ENCODE assay signal across 18 cellular contexts in the genomic region with DNA sequence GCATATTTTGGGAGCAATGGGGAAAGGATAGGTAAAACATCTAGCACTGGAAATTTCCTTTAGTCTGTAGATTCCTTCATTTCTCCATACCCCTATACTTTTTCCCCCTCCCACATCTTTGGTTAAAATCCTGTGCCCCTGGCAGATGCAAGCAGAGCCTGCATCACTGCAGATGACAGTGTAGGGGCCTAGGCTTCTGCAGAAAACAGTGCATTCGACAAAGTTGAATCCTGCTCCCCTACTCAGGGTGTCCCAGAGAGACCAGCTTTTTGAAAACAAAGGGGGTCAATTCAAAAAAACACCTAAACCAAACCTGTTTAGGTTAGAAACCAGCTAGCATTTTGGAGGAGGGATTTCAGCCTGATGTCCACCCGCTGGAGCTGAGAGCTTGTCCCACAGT. TPM values are rescaled to one million over a fixed set of nuclear protein-coding genes. Genes with fewer than 3 reads are reported as not detected.
A peak's percentile ranks its signal among the peaks of the same experiment; 100 is the strongest.
DNase-seq lines count a peak whose midpoint lies in the region; ATAC-seq and TF ChIP-seq lines count a peak whose summit lies in the region.
"Had no signal": no experiment of that assay in that cellular context is flagged by ENCODE, and none has a peak within 500 bp of the region (broad histone marks: within the 10 kb centered on the region; RNA-seq: fewer than 3 reads in every experiment).

No MANE protein-coding gene starts in this region.

- H3K9me3 ChIP-seq in gastroesophageal sphincter: no peaks in the 10 kb centered on the region
- no peaks in the 10 kb centered on the region for H3K9me3 ChIP-seq in stomach
- H3K9me3 ChIP-seq: body of pancreas, spleen had no signal

- TF ChIP-seq CTCF in AG10803 (conservative IDR thresholded peaks at IDR 0.05; ENCODE audit: low read length): no peak
- TF ChIP-seq CTCF in gastroesophageal sphincter (IDR thresholded peaks at IDR 0.05): no peak
- TF ChIP-seq CTCF in stomach (IDR thresholded peaks at IDR 0.05): no peak
- no peak for TF ChIP-seq CTCF in coronary artery (IDR thresholded peaks at IDR 0.05)

- H3K4me3 ChIP-seq in AG10803 (ENCODE audit: low read length) (0 out of 2 replicates have a peak overlapping the region, but pooled peaks have one; percentile 1), gastroesophageal sphincter (peak overlapping the region; percentile 38 to 45), stomach (no peak overlapping the region), coronary artery (no peak overlapping the region)
- H3K4me3 ChIP-seq: body of pancreas, spleen had no signal

- peak overlapping the region; percentile 91 for H3K27ac ChIP-seq in angular gyrus (ENCODE audit: low read depth, low read length)
- H3K27ac ChIP-seq in gastroesophageal sphincter: peak overlapping the region; percentile 78 to 99 (median 88)
- peak overlapping the region in 4 of 5 donors; percentile 63 to 83 (median 77) for H3K27ac ChIP-seq in stomach
- peak overlapping the region in 1 of 2 donors; percentile 55 for H3K27ac ChIP-seq in coronary artery
- H3K27ac ChIP-seq: body of pancreas had no signal

- H3K4me1 ChIP-seq in gastroesophageal sphincter (peaks cover 18 to 68% (median 26%) of the 10 kb centered on the region in 3 donors), stomach (peaks cover 0 to 42% (median 9%) of the 10 kb centered on the region in 4 donors)
- H3K4me1 ChIP-seq: body of pancreas had no signal

- intact Hi-C loops in stomach (cut with DNase I; ENCODE audit: low total_unique reads): no loop called here

- WGBS in gastroesophageal sphincter (ENCODE audit: low coverage in 1 of 2), 2 donors: 44 to 82% methylated on average over 1 to 2 of the region's 2 CpGs
- WGBS in stomach, 5 donors: 42 to 78% (median 73%) methylated on average over 2 of the region's 2 CpGs

- no peak for TF ChIP-seq POLR2A in gastroesophageal sphincter (IDR thresholded peaks at IDR 0.05)
- TF ChIP-seq POLR2A in stomach (IDR thresholded peaks at IDR 0.05): no peak

- no peak for DNase-seq in AG10803 (ENCODE audit: low read depth)
- no peak for DNase-seq in stomach
- DNase-seq in coronary artery (ENCODE audit: low spot score): no peak
- DNase-seq in kidney tubule cell (ENCODE audit: low spot score): no peak
- DNase-seq: activated B cell treated with CpG ODN at 0.5 μM for 24 hours; activated gamma-delta T cell treated with Interleukin-2 at 50 U/mL for 16 hours; body of pancreas; Calu3; Karpas-422; NCI-H524 treated with DMSO at 0.1 percent for 48 hours; OCI-M1; spleen; stimulated activated naive CD8-positive, alpha-beta T cell treated with anti-CD3 and anti-CD28 coated beads, Interleukin-15, Interleukin-2, amounts not matched to agents 100 U/mL and 50 U/mL, for 24 hours; T-cell had no signal

- no peak for TF ChIP-seq EP300 in gastroesophageal sphincter (IDR thresholded peaks at IDR 0.05)
- TF ChIP-seq EP300 in stomach (IDR thresholded peaks at IDR 0.05): no peak

- H3K27me3 ChIP-seq in gastroesophageal sphincter (no peaks in the 10 kb centered on the region), stomach (no peaks in the 10 kb centered on the region)
- H3K27me3 ChIP-seq: body of pancreas, spleen had no signal

- ATAC-seq in gastroesophageal sphincter (no peak), GM18861 (IDR thresholded peaks at IDR 0.05; ENCODE audit: unreplicated experiment) (no peak), GM18511 (IDR thresholded peaks at IDR 0.05; ENCODE audit: unreplicated experiment) (no peak)
- ATAC-seq: body of pancreas; stimulated activated naive CD8-positive, alpha-beta T cell treated with anti-CD3 and anti-CD28 coated beads, Interleukin-15, Interleukin-2, amounts not matched to agents 100 U/mL and 50 U/mL, for 24 hours; T-cell had no signal

- H3K36me3 ChIP-seq in gastroesophageal sphincter (no peaks in the 10 kb centered on the region), stomach (no peaks in the 10 kb centered on the region)
- H3K36me3 ChIP-seq: spleen had no signal

RNA-seq across cellular contexts. Expression of gene BLID, which starts 43.8 kb away (rescaled TPM):
- total RNA-seq in gastroesophageal sphincter (10 to 100 TPM in 1 of 4 donors, 1 to 10 TPM in 2, not detected in 1; 1.2 to 13.5 (median 5.4) TPM), stomach (1 to 10 TPM in 1 of 5 donors, not detected in 4; 3.1 TPM)
- not detected for polyA plus RNA-seq in stomach
- total RNA-seq: activated B cell treated with CpG ODN at 0.5 μM for 24 hours, body of pancreas, Calu3, T-cell had no signal
- polyA plus RNA-seq: spleen had no signal

Comparison
In these comparisons a context has a peak if more than half of its experiments do, and no peak if none do; other contexts are left out.
1. H3K4me3 ChIP-seq: peak in AG10803 (single experiment) and gastroesophageal sphincter (2 of 2); none in stomach (0 of 4) and coronary artery (single experiment).